Comparison of ENCODE assay signal across 26 cellular contexts in genomic region chr9:75983320-75983719, GRCh38.
DNase-seq lines count a peak whose midpoint lies in the region; ATAC-seq, FAIRE-seq and TF ChIP-seq lines count a peak whose summit lies in the region.
"Had no signal": no experiment of that assay in that cellular context is flagged by ENCODE, and none has a peak within 500 bp of the region (broad histone marks: within the 10 kb centered on the region; RNA-seq: fewer than 3 reads in every experiment).

No MANE protein-coding gene starts in this region.

- CTCF ChIA-PET in OCI-LY7 (lab: Charles Lee; ENCODE audit: unreplicated experiment) (no interaction called here), HepG2 (lab: Yijun Ruan, JAX; ENCODE audit: low intra/inter-chr PET ratio, low total read pairs) (no interaction called here)

- H4K20me1 ChIP-seq in keratinocyte (ENCODE audit: control insufficient read depth, extremely low read depth, insufficient read depth, low read length) (no peaks in the 10 kb centered on the region), OCI-LY7 (ENCODE audit: insufficient read depth, low read length) (no peaks in the 10 kb centered on the region), HepG2 (ENCODE audit: insufficient read depth, low read length) (no peaks in the 10 kb centered on the region)
- H4K20me1 ChIP-seq: BLaER1 treated with 17β-estradiol and CSF1 and Interleukin-3, amounts not matched to agents 10 nM and 100 nM had no signal

- TF ChIP-seq RAD21 in HepG2 (CRISPR knock-in tag; IDR thresholded peaks at IDR 0.05): no peak

- H3K27me3 ChIP-seq in keratinocyte (ENCODE audit: control insufficient read depth, extremely low read depth, insufficient read depth, low read length): no peaks in the 10 kb centered on the region
- H3K27me3 ChIP-seq in mucosa of rectum (ENCODE audit: control insufficient read depth in 2 of 2, insufficient read depth in 2 of 2, low read length in 2 of 2): no peaks in the 10 kb centered on the region
- H3K27me3 ChIP-seq in small intestine (ENCODE audit: control insufficient read depth in 2 of 2, insufficient read depth in 2 of 2, low read length in 2 of 2): no peaks in the 10 kb centered on the region
- no peaks in the 10 kb centered on the region for H3K27me3 ChIP-seq in HepG2 (ENCODE audit: control insufficient read depth in 1 of 2, insufficient read depth in 2 of 2, low read length in 2 of 2)
- H3K27me3 ChIP-seq: BE2C; BLaER1 treated with 17β-estradiol and CSF1 and Interleukin-3, amounts not matched to agents 10 nM and 100 nM had no signal

- H3K36me3 Mint-ChIP-seq in activated T-helper 17 cell treated with anti-CD3 and anti-CD28 coated beads, Interleukin-2, amount 50 U/mL, for 72 hours (ENCODE audit: low read depth): peaks cover 18% of the 10 kb centered on the region

- H3K9me3 ChIP-seq in keratinocyte (ENCODE audit: control insufficient read depth, low read depth, low read length) (no peaks in the 10 kb centered on the region), mucosa of rectum (ENCODE audit: control insufficient read depth in 2 of 2, low read length in 2 of 2) (no peaks in the 10 kb centered on the region), small intestine (ENCODE audit: control insufficient read depth, low read depth) (no peaks in the 10 kb centered on the region), OCI-LY7 (ENCODE audit: low read length) (no peaks in the 10 kb centered on the region), HepG2 (ENCODE audit: low read length) (no peaks in the 10 kb centered on the region)
- H3K9me3 ChIP-seq: A549; BE2C; BLaER1 treated with 17β-estradiol and CSF1 and Interleukin-3, amounts not matched to agents 10 nM and 100 nM; HAP-1 had no signal

- H3K9me1 ChIP-seq in keratinocyte (ENCODE audit: control insufficient read depth, extremely low read depth, insufficient read depth, low read length): no peaks in the 10 kb centered on the region

- TF ChIP-seq POLR2A in HepG2 (IDR thresholded peaks at IDR 0.05; ENCODE audit: insufficient read depth in 1 of 2, low read depth in 2 of 2, low read length in 2 of 2): no peak

- POLR2A ChIA-PET in OCI-LY7 (lab: Charles Lee) (no interaction called here), HepG2 (lab: Yijun Ruan, JAX) (no interaction called here)

- no peaks in the 10 kb centered on the region for H3K9me3 Mint-ChIP-seq in activated T-helper 17 cell treated with anti-CD3 and anti-CD28 coated beads, Interleukin-2, amount 50 U/mL, for 72 hours

- FAIRE-seq in colon (lab: Jason Lieb, UNC) (peak; percentile 80), keratinocyte (lab: Jason Lieb, UNC) (peak; percentile 26), small intestine (lab: Jason Lieb, UNC) (peak; percentile 36), HepG2 (lab: Jason Lieb, UNC) (no peak)
- FAIRE-seq: A549, GM12891, GM18507, H54 had no signal

- H3K27me3 Mint-ChIP-seq in activated T-helper 17 cell treated with anti-CD3 and anti-CD28 coated beads, Interleukin-2, amount 50 U/mL, for 72 hours: no peaks in the 10 kb centered on the region
- H3K27me3 Mint-ChIP-seq: CD4-positive, alpha-beta memory T cell had no signal

- H2AFZ ChIP-seq in keratinocyte (ENCODE audit: control insufficient read depth, low read length) (no peak overlapping the region), OCI-LY7 (ENCODE audit: low read length) (no peak overlapping the region), HepG2 (ENCODE audit: low read length) (no peak overlapping the region)

- TF ChIP-seq EP300 in HepG2 (IDR thresholded peaks at IDR 0.05; ENCODE audit: low read depth in 2 of 2, low read length in 2 of 2) (no peak), HepG2 (CRISPR knock-in tag; IDR thresholded peaks at IDR 0.05; ENCODE audit: borderline replicate concordance) (no peak)

- H3K9ac ChIP-seq in keratinocyte (ENCODE audit: control insufficient read depth, extremely low read depth, insufficient read depth, low read length) (no peak overlapping the region), mucosa of rectum (ENCODE audit: low read depth in 1 of 2, low read length in 2 of 2) (no peak overlapping the region), HepG2 (ENCODE audit: insufficient read depth, low read depth, low read length) (no peak overlapping the region)
- H3K9ac ChIP-seq: BLaER1 treated with 17β-estradiol and CSF1 and Interleukin-3, amounts not matched to agents 10 nM and 100 nM had no signal

- WGBS in small intestine, 3 donors: 21 to 59% (median 38%) methylated on average over 2 of the region's 2 CpGs
- WGBS in HepG2 (ENCODE audit: low lambda C conversion rate): 36% methylated on average over 2 of the region's 2 CpGs

- no peak overlapping the region for H3K27ac Mint-ChIP-seq in activated T-helper 17 cell treated with anti-CD3 and anti-CD28 coated beads, Interleukin-2, amount 50 U/mL, for 72 hours
- H3K27ac Mint-ChIP-seq: CD4-positive, alpha-beta memory T cell; HFFc6 had no signal

- intact Hi-C loops in OCI-LY7 (cut with micrococcal nuclease; ENCODE audit: unreplicated experiment) (no loop called here), HepG2 (cut with micrococcal nuclease; ENCODE audit: unreplicated experiment) (no loop called here)

- no peak overlapping the region for H3K4me2 ChIP-seq in keratinocyte (ENCODE audit: control insufficient read depth, extremely low read depth, insufficient read depth, low read depth, low read length)
- H3K4me2 ChIP-seq in OCI-LY7 (ENCODE audit: low read length): no peak overlapping the region
- no peak overlapping the region for H3K4me2 ChIP-seq in HepG2 (ENCODE audit: low read depth, low read length)
- H3K4me2 ChIP-seq: A549; BLaER1 treated with 17β-estradiol and CSF1 and Interleukin-3, amounts not matched to agents 10 nM and 100 nM had no signal

- no peaks in the 10 kb centered on the region for H3K36me3 ChIP-seq in keratinocyte (ENCODE audit: control insufficient read depth in 2 of 2, extremely low read depth in 1 of 2, insufficient read depth in 2 of 2, low read length in 2 of 2)
- H3K36me3 ChIP-seq in mucosa of rectum (ENCODE audit: control insufficient read depth in 2 of 2, insufficient read depth in 2 of 2, low read length in 2 of 2): peaks cover 7 to 10% of the 10 kb centered on the region in 2 donors
- peaks cover 3 to 5% of the 10 kb centered on the region in 2 donors for H3K36me3 ChIP-seq in small intestine (ENCODE audit: control insufficient read depth in 2 of 2, insufficient read depth in 2 of 2, low read length in 2 of 2)
- H3K36me3 ChIP-seq in OCI-LY7 (ENCODE audit: insufficient read depth, low read length): no peaks in the 10 kb centered on the region
- H3K36me3 ChIP-seq in HepG2 (replicated peaks in 1 of 2; ENCODE audit: control insufficient read depth in 1 of 2, insufficient read depth in 2 of 2, low read length in 2 of 2): no peaks in the 10 kb centered on the region
- H3K36me3 ChIP-seq: BE2C; BLaER1 treated with 17β-estradiol and CSF1 and Interleukin-3, amounts not matched to agents 10 nM and 100 nM; HAP-1 had no signal

- no peaks in the 10 kb centered on the region for H3K4me1 Mint-ChIP-seq in activated T-helper 17 cell treated with anti-CD3 and anti-CD28 coated beads, Interleukin-2, amount 50 U/mL, for 72 hours

- H3K79me2 ChIP-seq in keratinocyte (ENCODE audit: control insufficient read depth, insufficient read depth, low read length) (no peaks in the 10 kb centered on the region), OCI-LY7 (ENCODE audit: insufficient read depth, low read depth, low read length) (no peaks in the 10 kb centered on the region), HepG2 (ENCODE audit: insufficient read depth, low read length) (no peaks in the 10 kb centered on the region)

- dilution Hi-C loops in keratinocyte (cut with MboI; ENCODE audit: extremely low pct_ligation_motif_present, low sequenced_read_pairs): no loop called here

- H3K4me3 ChIP-seq in keratinocyte (ENCODE audit: control insufficient read depth in 2 of 3, extremely low read depth in 1 of 3, insufficient read depth in 2 of 3, low read depth in 1 of 3, low read length in 3 of 3) (no peak overlapping the region), mucosa of rectum (ENCODE audit: low read length in 2 of 2) (peak overlapping the region in 1 of 2 donors; percentile 34), small intestine (ENCODE audit: low read depth in 1 of 2, low read length in 2 of 2) (no peak overlapping the region), OCI-LY7 (ENCODE audit: low read depth, low read length, poor library complexity, severe bottlenecking) (no peak overlapping the region), HepG2 (replicated peaks in 1 of 3; ENCODE audit: insufficient read depth in 1 of 3, low read depth in 2 of 3, low read length in 3 of 3) (no peak overlapping the region)
- H3K4me3 ChIP-seq: A549; BLaER1 treated with 17β-estradiol and CSF1 and Interleukin-3, amounts not matched to agents 10 nM and 100 nM; HAP-1 had no signal

- no peak for ATAC-seq in HepG2
- no peak for ATAC-seq in activated T-helper 17 cell treated with anti-CD3 and anti-CD28 coated beads, Interleukin-2, amount 50 U/mL, for 72 hours (replicated peaks)
- ATAC-seq: A549 had no signal

- TF ChIP-seq CTCF in keratinocyte (optimal IDR thresholded peaks at IDR 0.05 in 1 of 3, IDR thresholded peaks at IDR 0.05 in 1 of 3, conservative IDR thresholded peaks at IDR 0.05 in 1 of 3; ENCODE audit: extremely low read depth in 1 of 3, insufficient read depth in 2 of 3, low read length in 3 of 3) (no peak), OCI-LY7 (conservative IDR thresholded peaks at IDR 0.05; ENCODE audit: low read length) (no peak), HepG2 (CRISPR knock-in tag; IDR thresholded peaks at IDR 0.05) (no peak)

- H3K9me2 ChIP-seq in OCI-LY7 (ENCODE audit: insufficient read depth, low read length): no peaks in the 10 kb centered on the region

- DNase-seq in keratinocyte (ENCODE audit: low read depth, low spot score): no peak
- peak; percentile 93 for DNase-seq in small intestine
- DNase-seq in OCI-LY7 (ENCODE audit: low spot score): no peak
- DNase-seq in HepG2 (ENCODE audit: low spot score): no peak
- no peak for DNase-seq in NCI-H146 treated with DMSO at 0.1 percent for 48 hours (lab: John Stamatoyannopoulos, UW; ENCODE audit: unreplicated experiment)
- DNase-seq: 8988T; ACHN; AML-193; BE2C; Calu3; CD4-positive, alpha-beta memory T cell; COR-L47; DMS53; DMS79 treated with DMSO at 0.1 percent for 48 hours; GF-D8; GOT3; HFFc6 had no signal

- H3K4me1 ChIP-seq in keratinocyte (ENCODE audit: control insufficient read depth, extremely low read depth, insufficient read depth, low read length) (peaks cover 2% of the 10 kb centered on the region), mucosa of rectum (ENCODE audit: control insufficient read depth in 2 of 2, insufficient read depth in 2 of 2, low read length in 2 of 2) (peaks cover 6 to 12% of the 10 kb centered on the region in 2 donors), small intestine (ENCODE audit: control insufficient read depth in 2 of 2, insufficient read depth in 1 of 2, low read depth in 1 of 2, low read length in 1 of 2) (peaks cover 3 to 6% of the 10 kb centered on the region in 2 donors), OCI-LY7 (ENCODE audit: insufficient read depth, low read length, poor library complexity, severe bottlenecking) (no peaks in the 10 kb centered on the region), HepG2 (ENCODE audit: insufficient read depth, low read length) (no peaks in the 10 kb centered on the region)
- H3K4me1 ChIP-seq: A549; BE2C; BLaER1 treated with 17β-estradiol and CSF1 and Interleukin-3, amounts not matched to agents 10 nM and 100 nM; HAP-1 had no signal

- H3K4me3 Mint-ChIP-seq in activated T-helper 17 cell treated with anti-CD3 and anti-CD28 coated beads, Interleukin-2, amount 50 U/mL, for 72 hours: no peak overlapping the region
- H3K4me3 Mint-ChIP-seq: CD4-positive, alpha-beta memory T cell; HFFc6 had no signal

- BruUV-seq in OCI-LY7 (replicated peaks; lab: Mats Ljungman, UMichigan) (no TSS peak), HepG2 (replicated peaks; lab: Mats Ljungman, UMichigan) (no TSS peak)

- no peak overlapping the region for H3K27ac ChIP-seq in keratinocyte (ENCODE audit: control insufficient read depth, insufficient read depth, low read length)
- peak overlapping the region; percentile 29 to 56 for H3K27ac ChIP-seq in mucosa of rectum (ENCODE audit: low read depth in 2 of 2, low read length in 2 of 2)
- H3K27ac ChIP-seq in small intestine (ENCODE audit: low read depth in 1 of 2, low read length in 1 of 2): no peak overlapping the region
- no peak overlapping the region for H3K27ac ChIP-seq in OCI-LY7 (ENCODE audit: low read depth, low read length, poor library complexity, severe bottlenecking)
- H3K27ac ChIP-seq in HepG2 (ENCODE audit: extremely low read length, insufficient read depth, low read length): no peak overlapping the region
- H3K27ac ChIP-seq: A549; BLaER1 treated with 17β-estradiol and CSF1 and Interleukin-3, amounts not matched to agents 10 nM and 100 nM had no signal

- in situ Hi-C loops in HepG2 (cut with HindIII; ENCODE audit: extremely low pct_ligation_motif_present, low pct_unique_long_range_greater_than_20kb): no loop called here

Comparison
In these comparisons a context has a peak if more than half of its experiments do, and no peak if none do; other contexts are left out.
1. H3K27ac ChIP-seq: peak in mucosa of rectum (2 of 2); none in keratinocyte (single experiment), small intestine (0 of 2), OCI-LY7 (single experiment) and HepG2 (single experiment).